In the genomic region with DNA sequence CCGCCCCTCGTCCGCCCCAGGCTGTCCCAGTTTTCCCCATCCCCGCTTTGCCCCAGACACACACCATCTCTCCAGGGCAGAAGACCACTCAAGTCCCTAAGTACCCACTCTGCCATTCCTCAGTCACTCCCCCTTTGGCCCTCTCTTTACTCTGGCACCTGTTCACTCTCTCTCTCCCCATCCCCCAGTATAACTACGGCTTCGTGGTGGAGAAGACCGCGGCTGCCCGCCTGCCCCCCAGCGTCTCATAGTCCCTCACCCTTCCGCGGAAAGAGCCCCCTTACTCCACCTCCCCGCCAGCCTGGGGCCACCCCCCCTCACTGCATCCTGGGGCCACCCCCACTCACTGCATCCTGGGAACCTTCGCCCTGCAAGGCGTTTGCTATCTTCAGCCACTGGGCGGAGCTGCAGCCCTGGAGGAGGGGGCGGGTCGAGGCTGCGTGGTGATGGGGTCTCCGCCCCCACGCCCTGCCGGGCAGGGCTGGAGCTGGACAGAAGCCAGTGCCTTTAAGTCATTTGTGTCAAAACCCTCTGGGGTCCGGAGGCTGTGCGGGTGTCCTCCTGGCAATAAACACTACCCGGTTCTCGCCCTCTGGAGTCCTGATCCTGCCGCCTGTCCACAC, we compare ENCODE assay signal across 8 cellular contexts. TPM values are rescaled to one million over a fixed set of nuclear protein-coding genes. Genes with fewer than 3 reads are reported as not detected.
DNase-seq lines count a peak whose midpoint lies in the region; ATAC-seq, FAIRE-seq and TF ChIP-seq lines count a peak whose summit lies in the region.

No MANE protein-coding gene starts in this region.

- intact Hi-C loops in MCF 10A (cut with micrococcal nuclease) = no loop called here
- intact Hi-C loops in breast epithelium (cut with DNase I; ENCODE audit: low total_unique reads) = no loop called here
- intact Hi-C loops in lower lobe of right lung (cut with DNase I) = no loop called here
- intact Hi-C loops in gastrocnemius medialis (cut with DNase I; ENCODE audit: low total_unique reads) = loop anchor here (5.0 kb wide), 1 partner anchor 42 kb away; no protein-coding TSS in a partner anchor

- FAIRE-seq in bronchial epithelial cell (lab: Jason Lieb, UNC) (no peak), small intestine (lab: Jason Lieb, UNC) (no peak)

- WGBS in small intestine, 3 donors = 26 to 34% (median 29%) methylated on average over 26 to 27 of the region's 27 CpGs

- peak in 1 of 2 donors; percentile 26 for ATAC-seq in lower lobe of right lung
- no peak for ATAC-seq in gastrocnemius medialis

- no TSS peak for BruUV-seq in MCF 10A (replicated peaks; lab: Mats Ljungman, UMichigan)

- peak; percentile 8 for TF ChIP-seq CTCF in MCF 10A (IDR thresholded peaks at IDR 0.05; ENCODE audit: unreplicated experiment)
- no peak for TF ChIP-seq CTCF in breast epithelium (IDR thresholded peaks at IDR 0.05)
- TF ChIP-seq CTCF in bronchial epithelial cell (IDR thresholded peaks at IDR 0.05; ENCODE audit: insufficient read depth, low read length, severe bottlenecking) = peak; percentile 63
- peak; percentile 21 for TF ChIP-seq CTCF in lower lobe of right lung (IDR thresholded peaks at IDR 0.05)
- peak in 1 of 5 experiments; percentile 11 for TF ChIP-seq CTCF in gastrocnemius medialis (IDR thresholded peaks at IDR 0.05 in 4 of 5, conservative IDR thresholded peaks at IDR 0.05 in 1 of 5)

- peaks cover 11% of the 10 kb centered on the region for H3K36me3 Mint-ChIP-seq in MCF 10A (ENCODE audit: insufficient read depth, unreplicated experiment)

- no peak overlapping the region for H3K4me3 ChIP-seq in breast epithelium
- H3K4me3 ChIP-seq in bronchial epithelial cell (ENCODE audit: low read depth, low read length) = no peak overlapping the region
- H3K4me3 ChIP-seq in lower lobe of right lung = no peak overlapping the region
- no peak overlapping the region for H3K4me3 ChIP-seq in small intestine (ENCODE audit: low read depth in 1 of 2, low read length in 2 of 2)
- H3K4me3 ChIP-seq in gastrocnemius medialis = no peak overlapping the region

- CTCF ChIA-PET in MCF 10A (lab: Yijun Ruan, JAX) = interaction anchor here (0.7 to 1.1 kb wide), 2 partner anchors 18 to 370 kb away, joined by 3 to 4 read pairs; a partner anchor contains a TSS

- no peak for TF ChIP-seq POLR2A in breast epithelium (IDR thresholded peaks at IDR 0.05)
- no peak for TF ChIP-seq POLR2A in gastrocnemius medialis (IDR thresholded peaks at IDR 0.05)

- no peak overlapping the region for H3K4me3 Mint-ChIP-seq in MCF 10A (ENCODE audit: unreplicated experiment)

- POLR2A ChIA-PET in MCF 10A (lab: Yijun Ruan, JAX) = no interaction called here

- H3K9me3 ChIP-seq in breast epithelium (no peaks in the 10 kb centered on the region), lower lobe of right lung (no peaks in the 10 kb centered on the region), small intestine (ENCODE audit: control insufficient read depth, low read depth) (no peaks in the 10 kb centered on the region), gastrocnemius medialis (no peaks in the 10 kb centered on the region)

- H3K27ac ChIP-seq in breast epithelium (no peak overlapping the region), lower lobe of right lung (no peak overlapping the region), small intestine (ENCODE audit: low read depth in 1 of 2, low read length in 1 of 2) (no peak overlapping the region), gastrocnemius medialis (no peak overlapping the region)

- DNase-seq in MCF 10A (ENCODE audit: unreplicated experiment) (peak; percentile 23), breast epithelium (ENCODE audit: low spot score in 2 of 2) (no peak), NCI-H82 (lab: John Stamatoyannopoulos, UW) (peak; percentile 92), bronchial epithelial cell (ENCODE audit: low read depth) (no peak), lower lobe of right lung (no peak), small intestine (no peak), gastrocnemius medialis (no peak), AML-193 (lab: John Stamatoyannopoulos, UW) (no peak)

- H3K27me3 ChIP-seq in breast epithelium (no peaks in the 10 kb centered on the region), bronchial epithelial cell (ENCODE audit: control insufficient read depth, insufficient read depth, low read length) (no peaks in the 10 kb centered on the region), lower lobe of right lung (ENCODE audit: low read depth) (no peaks in the 10 kb centered on the region), small intestine (ENCODE audit: control insufficient read depth in 2 of 2, insufficient read depth in 2 of 2, low read length in 2 of 2) (no peaks in the 10 kb centered on the region), gastrocnemius medialis (no peaks in the 10 kb centered on the region)

- H3K4me1 Mint-ChIP-seq in MCF 10A (ENCODE audit: insufficient read depth, unreplicated experiment) = peaks cover 13% of the 10 kb centered on the region

- H3K27me3 Mint-ChIP-seq in MCF 10A (ENCODE audit: insufficient read depth, unreplicated experiment) = no peaks in the 10 kb centered on the region

- H3K9me3 Mint-ChIP-seq in MCF 10A (ENCODE audit: unreplicated experiment) = no peaks in the 10 kb centered on the region

- in situ Hi-C loops in gastrocnemius medialis (cut with MboI; ENCODE audit: low sequenced_read_pairs in 4 of 4) = no loop called here

- H3K4me1 ChIP-seq in breast epithelium (no peaks in the 10 kb centered on the region), lower lobe of right lung (peaks cover 8% of the 10 kb centered on the region), small intestine (ENCODE audit: control insufficient read depth in 2 of 2, insufficient read depth in 1 of 2, low read depth in 1 of 2, low read length in 1 of 2) (peaks cover 0 to 2% of the 10 kb centered on the region in 2 donors), gastrocnemius medialis (peaks cover 7% of the 10 kb centered on the region in 2 donors)

- H3K27ac Mint-ChIP-seq in MCF 10A (ENCODE audit: low read depth, unreplicated experiment) = peak overlapping the region; percentile 35

- H3K36me3 ChIP-seq in breast epithelium (no peaks in the 10 kb centered on the region), bronchial epithelial cell (ENCODE audit: control insufficient read depth, insufficient read depth, low read length) (peaks cover 3% of the 10 kb centered on the region), lower lobe of right lung (peaks cover 12% of the 10 kb centered on the region), small intestine (ENCODE audit: control insufficient read depth in 2 of 2, insufficient read depth in 2 of 2, low read length in 2 of 2) (peaks cover 0 to 3% of the 10 kb centered on the region in 2 donors), gastrocnemius medialis (peaks cover 0 to 5% of the 10 kb centered on the region in 2 donors)

RNA-seq across cellular contexts. Expression of a gene that starts 5.0 kb away (rescaled TPM):
- total RNA-seq in MCF 10A (2022) = 47.7 and 51.1 TPM in 2 replicates
- 10 to 100 TPM; 51.5 to 76.4 (median 74.1) TPM for total RNA-seq in breast epithelium
- total RNA-seq in bronchial epithelial cell = 22.9 and 23.8 TPM in 2 replicates
- total RNA-seq in lower lobe of right lung = 45.3 TPM
- 100 to 1,000 TPM in 1 of 3 donors, 10 to 100 TPM in 2; 71.3 to 117 (median 84.8) TPM for polyA plus RNA-seq in small intestine
- 10 to 100 TPM; 35.8 to 62.7 (median 52.3) TPM for total RNA-seq in gastrocnemius medialis

RNA-seq across cellular contexts. Expression of a gene that starts 19.4 kb away (rescaled TPM):
- total RNA-seq in MCF 10A (2022) = 19.6 and 24.8 TPM in 2 replicates
- 100 to 1,000 TPM in 2 of 3 donors, 10 to 100 TPM in 1; 90.1 to 131 (median 127) TPM for total RNA-seq in breast epithelium
- 2.2 and 8.7 TPM in 2 replicates for total RNA-seq in bronchial epithelial cell
- 165 TPM for total RNA-seq in lower lobe of right lung
- 100 to 1,000 TPM in 1 of 3 donors, 10 to 100 TPM in 1, 1 to 10 TPM in 1; 4.5 to 128 (median 53.2) TPM for polyA plus RNA-seq in small intestine
- total RNA-seq in gastrocnemius medialis = 10 to 100 TPM; 19.0 to 28.2 (median 23.1) TPM

RNA-seq across cellular contexts. Expression of a gene that starts 23.6 kb away (rescaled TPM):
- total RNA-seq in MCF 10A (2022) (not detected in 2 replicates), breast epithelium (under 1 TPM; 0.33 to 0.73 (median 0.64) TPM), bronchial epithelial cell (0.13 TPM in 1 of 2 replicates, not detected in the other), lower lobe of right lung (not detected), gastrocnemius medialis (not detected)
- under 1 TPM in 1 of 3 donors, not detected in 2; 0.07 TPM for polyA plus RNA-seq in small intestine

RNA-seq across cellular contexts. Expression of a gene that starts 30.9 kb away (rescaled TPM):
- total RNA-seq in MCF 10A (2022) (0.37 TPM in 1 of 2 replicates, not detected in the other), breast epithelium (under 1 TPM in 2 of 3 donors, not detected in 1; 0.64 to 0.66 TPM), bronchial epithelial cell (not detected in 2 replicates), lower lobe of right lung (1.5 TPM), gastrocnemius medialis (not detected)
- under 1 TPM in 1 of 3 donors, not detected in 2; 0.07 TPM for polyA plus RNA-seq in small intestine

RNA-seq across cellular contexts. Expression of a gene that starts 35.9 kb away (rescaled TPM):
- total RNA-seq in MCF 10A (2022) = not detected in 2 replicates
- total RNA-seq in breast epithelium = under 1 TPM in 1 of 3 donors, not detected in 2; 0.64 TPM
- not detected in 2 replicates for total RNA-seq in bronchial epithelial cell
- not detected for total RNA-seq in lower lobe of right lung
- polyA plus RNA-seq in small intestine = not detected
- not detected for total RNA-seq in gastrocnemius medialis

Comparison
In these comparisons a context has a peak if more than half of its experiments do, and no peak if none do; other contexts are left out.
1. DNase-seq: peak in MCF 10A (single experiment) and NCI-H82 (single experiment); none in breast epithelium (0 of 2), bronchial epithelial cell (single experiment), lower lobe of right lung (single experiment), small intestine (single experiment), gastrocnemius medialis (0 of 2) and AML-193 (0 of 2).
2. CTCF ChIP-seq: peak in MCF 10A (single experiment), bronchial epithelial cell (single experiment) and lower lobe of right lung (single experiment); none in breast epithelium (0 of 3).